Comparison of ENCODE assay signal across 1 cellular context in the genomic region with DNA sequence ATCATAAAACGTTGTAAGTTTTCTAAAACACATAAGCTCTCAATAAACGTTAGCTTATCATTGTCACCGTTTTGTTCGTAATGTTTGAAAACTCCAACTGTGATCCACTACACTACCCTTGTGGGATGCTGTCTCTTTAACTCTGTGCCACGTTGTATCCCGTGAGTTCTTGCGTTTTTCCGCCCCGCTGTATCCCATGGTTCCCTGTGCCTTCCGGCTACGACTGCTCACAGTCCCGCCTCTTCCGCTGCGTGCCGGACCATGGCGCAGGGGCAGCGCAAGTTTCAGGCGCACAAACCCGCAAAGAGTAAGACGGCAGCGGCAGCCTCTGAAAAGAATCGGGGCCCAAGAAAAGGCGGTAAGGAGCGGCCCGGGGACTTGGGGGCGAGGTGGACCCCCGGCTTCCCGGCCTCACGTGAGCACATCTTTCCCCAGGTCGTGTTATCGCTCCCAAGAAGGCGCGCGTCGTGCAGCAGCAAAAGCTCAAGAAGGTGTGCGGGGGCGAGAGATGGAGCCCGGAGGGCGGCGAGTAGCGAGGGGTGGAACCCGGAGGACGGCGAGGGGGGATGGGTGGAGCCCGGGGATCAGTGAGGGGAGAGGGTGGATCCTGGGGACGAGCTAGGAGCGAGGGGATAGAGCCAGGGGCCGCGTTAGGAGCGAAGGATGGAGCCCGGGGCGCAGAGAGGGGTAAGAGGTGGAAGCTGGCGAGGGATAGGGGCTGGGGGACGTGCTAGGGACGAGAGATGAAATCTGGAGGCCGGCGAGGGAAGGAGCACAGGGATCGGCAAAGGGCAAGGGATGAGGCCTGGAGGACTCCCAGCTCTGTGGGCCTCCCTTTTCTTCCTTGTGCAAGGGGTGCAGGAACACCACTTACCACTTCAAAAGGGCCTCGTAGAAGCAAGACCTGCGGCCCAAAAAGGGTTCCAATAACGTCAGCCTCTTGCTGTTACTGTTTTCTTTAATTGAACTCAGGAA.
TF ChIP-seq lines count a peak whose summit lies in the region.

Gene C19orf53 (plus strand): TSS at position 240 of the 975 bp plus-strand sequence. CDS start 22 bp downstream, at position 262.

TF ChIP-seq in GM12878, 131 proteins besides CTCF, POLR2A, EP300 and RAD21 (continued from another document and continues in another):
- TF ChIP-seq ZBED1 (IDR thresholded peaks at IDR 0.05; ENCODE audit: borderline replicate concordance) (peak; percentile 70; the same call in 1 of the 2 replicates), ZNF384 (IDR thresholded peaks at IDR 0.05; ENCODE audit: borderline replicate concordance, low read depth, low read length) (no peak), PML (IDR thresholded peaks at IDR 0.05; ENCODE audit: low read length) (peak; percentile 96), SIX5 (IDR thresholded peaks at IDR 0.05; ENCODE audit: low read depth, low read length, severe bottlenecking) (peak; percentile 96), SP1 (IDR thresholded peaks at IDR 0.05; ENCODE audit: low read depth, low read length) (peak; percentile 91), ZNF622 (IDR thresholded peaks at IDR 0.05) (no peak), POLR2AphosphoS5 (IDR thresholded peaks at IDR 0.05; ENCODE audit: low read length) (peak; percentile 90), CREM (IDR thresholded peaks at IDR 0.05; ENCODE audit: low read depth) (peak; percentile 95), YY1 (IDR thresholded peaks at IDR 0.05; ENCODE audit: low read depth, low read length) (peak; percentile 95), KDM1A (IDR thresholded peaks at IDR 0.05; ENCODE audit: borderline replicate concordance) (no peak), RAD51 (IDR thresholded peaks at IDR 0.05) (peak; percentile 44), TAF1 (IDR thresholded peaks at IDR 0.05; ENCODE audit: borderline replicate concordance, low read depth, low read length) (peak; percentile 89; the same call in 1 of the 2 replicates), CHD1 (IDR thresholded peaks at IDR 0.05; ENCODE audit: low read depth, low read length) (no peak), CBFB (IDR thresholded peaks at IDR 0.05; ENCODE audit: low read depth) (peak; percentile 80), TCF12 (IDR thresholded peaks at IDR 0.05; ENCODE audit: low read depth, low read length) (peak; percentile 35; the same call in 1 of the 2 replicates), TBL1XR1 (IDR thresholded peaks at IDR 0.05; ENCODE audit: low read depth, low read length) (0 out of 2 replicates have a peak, but pooled peaks have one; percentile 48), SREBF2 (IDR thresholded peaks at IDR 0.05; ENCODE audit: low read length) (no peak; the same call in 1 of the 2 replicates), IKZF2 (IDR thresholded peaks at IDR 0.05) (peak; percentile 32 to 40; a peak in 1 of 4 replicates), NR2C2 (IDR thresholded peaks at IDR 0.05; ENCODE audit: borderline replicate concordance, control insufficient read depth, insufficient read length, low read depth) (no peak), RFX5 (IDR thresholded peaks at IDR 0.05; ENCODE audit: low read depth, low read length) (no peak), ZSCAN29 (IDR thresholded peaks at IDR 0.05) (no peak), ZNF207 (IDR thresholded peaks at IDR 0.05; ENCODE audit: borderline replicate concordance) (peak; percentile 93; the same call in 1 of the 2 replicates), PBX3 (IDR thresholded peaks at IDR 0.05; ENCODE audit: insufficient replicate concordance, low read depth, low read length) (no peak), ETV6 (conservative IDR thresholded peaks at IDR 0.05 in 1 of 2, IDR thresholded peaks at IDR 0.05 in 1 of 2; ENCODE audit: borderline replicate concordance in 1 of 2, low read depth in 1 of 2) (no peak), CHD4 (IDR thresholded peaks at IDR 0.05) (no peak), ESRRA (IDR thresholded peaks at IDR 0.05; ENCODE audit: low read length) (no peak), CREB1 (IDR thresholded peaks at IDR 0.05; ENCODE audit: low read depth) (peak; percentile 94), SMAD1 (IDR thresholded peaks at IDR 0.05; ENCODE audit: low read depth, partially characterized antibody) (peak; percentile 59), TCF3 (IDR thresholded peaks at IDR 0.05; ENCODE audit: borderline replicate concordance, insufficient read depth, low read depth, low read length) (no peak), RUNX3 (IDR thresholded peaks at IDR 0.05; ENCODE audit: low read length) (peak; percentile 68), LARP7 (IDR thresholded peaks at IDR 0.05) (peak; percentile 74; the same call in 1 of the 2 replicates), BMI1 (IDR thresholded peaks at IDR 0.05; ENCODE audit: borderline replicate concordance) (no peak), STAT1 (conservative IDR thresholded peaks at IDR 0.05) (peak; percentile 97), NBN (IDR thresholded peaks at IDR 0.05) (peak; percentile 91), TARDBP (IDR thresholded peaks at IDR 0.05; ENCODE audit: borderline replicate concordance) (peak; percentile 90), TCF7 (IDR thresholded peaks at IDR 0.05; ENCODE audit: borderline replicate concordance) (no peak), SPI1 (IDR thresholded peaks at IDR 0.05; ENCODE audit: borderline replicate concordance, insufficient read depth, low read depth, low read length) (peak; percentile 27; the same call in 1 of the 2 replicates), NFXL1 (IDR thresholded peaks at IDR 0.05; ENCODE audit: borderline replicate concordance) (peak; percentile 54; the same call in 1 of the 2 replicates), ZNF217 (IDR thresholded peaks at IDR 0.05) (no peak), ZZZ3 (IDR thresholded peaks at IDR 0.05; ENCODE audit: control insufficient read depth, insufficient read length, low read depth) (no peak), CEBPB (IDR thresholded peaks at IDR 0.05; ENCODE audit: borderline replicate concordance in 1 of 2, low read depth in 2 of 2, low read length in 2 of 2) (no peak), GATAD2B (conservative IDR thresholded peaks at IDR 0.05; ENCODE audit: low read depth) (0 out of 2 replicates have a peak, but pooled peaks have one; percentile 41)
- TF ChIP-seq, protein P1, sequence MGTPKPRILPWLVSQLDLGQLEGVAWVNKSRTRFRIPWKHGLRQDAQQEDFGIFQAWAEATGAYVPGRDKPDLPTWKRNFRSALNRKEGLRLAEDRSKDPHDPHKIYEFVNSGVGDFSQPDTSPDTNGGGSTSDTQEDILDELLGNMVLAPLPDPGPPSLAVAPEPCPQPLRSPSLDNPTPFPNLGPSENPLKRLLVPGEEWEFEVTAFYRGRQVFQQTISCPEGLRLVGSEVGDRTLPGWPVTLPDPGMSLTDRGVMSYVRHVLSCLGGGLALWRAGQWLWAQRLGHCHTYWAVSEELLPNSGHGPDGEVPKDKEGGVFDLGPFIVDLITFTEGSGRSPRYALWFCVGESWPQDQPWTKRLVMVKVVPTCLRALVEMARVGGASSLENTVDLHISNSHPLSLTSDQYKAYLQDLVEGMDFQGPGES (IDR thresholded peaks at IDR 0.05), result peak; percentile 9; the same call in 1 of the 2 replicates
- TF ChIP-seq, protein P2, sequence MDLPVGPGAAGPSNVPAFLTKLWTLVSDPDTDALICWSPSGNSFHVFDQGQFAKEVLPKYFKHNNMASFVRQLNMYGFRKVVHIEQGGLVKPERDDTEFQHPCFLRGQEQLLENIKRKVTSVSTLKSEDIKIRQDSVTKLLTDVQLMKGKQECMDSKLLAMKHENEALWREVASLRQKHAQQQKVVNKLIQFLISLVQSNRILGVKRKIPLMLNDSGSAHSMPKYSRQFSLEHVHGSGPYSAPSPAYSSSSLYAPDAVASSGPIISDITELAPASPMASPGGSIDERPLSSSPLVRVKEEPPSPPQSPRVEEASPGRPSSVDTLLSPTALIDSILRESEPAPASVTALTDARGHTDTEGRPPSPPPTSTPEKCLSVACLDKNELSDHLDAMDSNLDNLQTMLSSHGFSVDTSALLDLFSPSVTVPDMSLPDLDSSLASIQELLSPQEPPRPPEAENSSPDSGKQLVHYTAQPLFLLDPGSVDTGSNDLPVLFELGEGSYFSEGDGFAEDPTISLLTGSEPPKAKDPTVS (IDR thresholded peaks at IDR 0.05; ENCODE audit: low read depth, low read length), result no peak
- TF ChIP-seq, protein P3, sequence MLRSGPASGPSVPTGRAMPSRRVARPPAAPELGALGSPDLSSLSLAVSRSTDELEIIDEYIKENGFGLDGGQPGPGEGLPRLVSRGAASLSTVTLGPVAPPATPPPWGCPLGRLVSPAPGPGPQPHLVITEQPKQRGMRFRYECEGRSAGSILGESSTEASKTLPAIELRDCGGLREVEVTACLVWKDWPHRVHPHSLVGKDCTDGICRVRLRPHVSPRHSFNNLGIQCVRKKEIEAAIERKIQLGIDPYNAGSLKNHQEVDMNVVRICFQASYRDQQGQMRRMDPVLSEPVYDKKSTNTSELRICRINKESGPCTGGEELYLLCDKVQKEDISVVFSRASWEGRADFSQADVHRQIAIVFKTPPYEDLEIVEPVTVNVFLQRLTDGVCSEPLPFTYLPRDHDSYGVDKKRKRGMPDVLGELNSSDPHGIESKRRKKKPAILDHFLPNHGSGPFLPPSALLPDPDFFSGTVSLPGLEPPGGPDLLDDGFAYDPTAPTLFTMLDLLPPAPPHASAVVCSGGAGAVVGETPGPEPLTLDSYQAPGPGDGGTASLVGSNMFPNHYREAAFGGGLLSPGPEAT (IDR thresholded peaks at IDR 0.05; ENCODE audit: low read depth), result peak; percentile 98
- TF ChIP-seq, protein P4, sequence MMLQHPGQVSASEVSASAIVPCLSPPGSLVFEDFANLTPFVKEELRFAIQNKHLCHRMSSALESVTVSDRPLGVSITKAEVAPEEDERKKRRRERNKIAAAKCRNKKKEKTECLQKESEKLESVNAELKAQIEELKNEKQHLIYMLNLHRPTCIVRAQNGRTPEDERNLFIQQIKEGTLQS (IDR thresholded peaks at IDR 0.05; ENCODE audit: borderline replicate concordance, extremely low read depth, low read depth, low read length), result 0 out of 2 replicates have a peak, but pooled peaks have one; percentile 27
- TF ChIP-seq, protein P5, sequence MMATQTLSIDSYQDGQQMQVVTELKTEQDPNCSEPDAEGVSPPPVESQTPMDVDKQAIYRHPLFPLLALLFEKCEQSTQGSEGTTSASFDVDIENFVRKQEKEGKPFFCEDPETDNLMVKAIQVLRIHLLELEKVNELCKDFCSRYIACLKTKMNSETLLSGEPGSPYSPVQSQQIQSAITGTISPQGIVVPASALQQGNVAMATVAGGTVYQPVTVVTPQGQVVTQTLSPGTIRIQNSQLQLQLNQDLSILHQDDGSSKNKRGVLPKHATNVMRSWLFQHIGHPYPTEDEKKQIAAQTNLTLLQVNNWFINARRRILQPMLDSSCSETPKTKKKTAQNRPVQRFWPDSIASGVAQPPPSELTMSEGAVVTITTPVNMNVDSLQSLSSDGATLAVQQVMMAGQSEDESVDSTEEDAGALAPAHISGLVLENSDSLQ (IDR thresholded peaks at IDR 0.05), result peak; percentile 60
- TF ChIP-seq, protein P6, sequence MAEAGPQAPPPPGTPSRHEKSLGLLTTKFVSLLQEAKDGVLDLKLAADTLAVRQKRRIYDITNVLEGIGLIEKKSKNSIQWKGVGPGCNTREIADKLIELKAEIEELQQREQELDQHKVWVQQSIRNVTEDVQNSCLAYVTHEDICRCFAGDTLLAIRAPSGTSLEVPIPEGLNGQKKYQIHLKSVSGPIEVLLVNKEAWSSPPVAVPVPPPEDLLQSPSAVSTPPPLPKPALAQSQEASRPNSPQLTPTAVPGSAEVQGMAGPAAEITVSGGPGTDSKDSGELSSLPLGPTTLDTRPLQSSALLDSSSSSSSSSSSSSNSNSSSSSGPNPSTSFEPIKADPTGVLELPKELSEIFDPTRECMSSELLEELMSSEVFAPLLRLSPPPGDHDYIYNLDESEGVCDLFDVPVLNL (IDR thresholded peaks at IDR 0.05; ENCODE audit: low read depth, low read length), result 0 out of 2 replicates have a peak, but pooled peaks have one; percentile 35
- TF ChIP-seq, protein P7, sequence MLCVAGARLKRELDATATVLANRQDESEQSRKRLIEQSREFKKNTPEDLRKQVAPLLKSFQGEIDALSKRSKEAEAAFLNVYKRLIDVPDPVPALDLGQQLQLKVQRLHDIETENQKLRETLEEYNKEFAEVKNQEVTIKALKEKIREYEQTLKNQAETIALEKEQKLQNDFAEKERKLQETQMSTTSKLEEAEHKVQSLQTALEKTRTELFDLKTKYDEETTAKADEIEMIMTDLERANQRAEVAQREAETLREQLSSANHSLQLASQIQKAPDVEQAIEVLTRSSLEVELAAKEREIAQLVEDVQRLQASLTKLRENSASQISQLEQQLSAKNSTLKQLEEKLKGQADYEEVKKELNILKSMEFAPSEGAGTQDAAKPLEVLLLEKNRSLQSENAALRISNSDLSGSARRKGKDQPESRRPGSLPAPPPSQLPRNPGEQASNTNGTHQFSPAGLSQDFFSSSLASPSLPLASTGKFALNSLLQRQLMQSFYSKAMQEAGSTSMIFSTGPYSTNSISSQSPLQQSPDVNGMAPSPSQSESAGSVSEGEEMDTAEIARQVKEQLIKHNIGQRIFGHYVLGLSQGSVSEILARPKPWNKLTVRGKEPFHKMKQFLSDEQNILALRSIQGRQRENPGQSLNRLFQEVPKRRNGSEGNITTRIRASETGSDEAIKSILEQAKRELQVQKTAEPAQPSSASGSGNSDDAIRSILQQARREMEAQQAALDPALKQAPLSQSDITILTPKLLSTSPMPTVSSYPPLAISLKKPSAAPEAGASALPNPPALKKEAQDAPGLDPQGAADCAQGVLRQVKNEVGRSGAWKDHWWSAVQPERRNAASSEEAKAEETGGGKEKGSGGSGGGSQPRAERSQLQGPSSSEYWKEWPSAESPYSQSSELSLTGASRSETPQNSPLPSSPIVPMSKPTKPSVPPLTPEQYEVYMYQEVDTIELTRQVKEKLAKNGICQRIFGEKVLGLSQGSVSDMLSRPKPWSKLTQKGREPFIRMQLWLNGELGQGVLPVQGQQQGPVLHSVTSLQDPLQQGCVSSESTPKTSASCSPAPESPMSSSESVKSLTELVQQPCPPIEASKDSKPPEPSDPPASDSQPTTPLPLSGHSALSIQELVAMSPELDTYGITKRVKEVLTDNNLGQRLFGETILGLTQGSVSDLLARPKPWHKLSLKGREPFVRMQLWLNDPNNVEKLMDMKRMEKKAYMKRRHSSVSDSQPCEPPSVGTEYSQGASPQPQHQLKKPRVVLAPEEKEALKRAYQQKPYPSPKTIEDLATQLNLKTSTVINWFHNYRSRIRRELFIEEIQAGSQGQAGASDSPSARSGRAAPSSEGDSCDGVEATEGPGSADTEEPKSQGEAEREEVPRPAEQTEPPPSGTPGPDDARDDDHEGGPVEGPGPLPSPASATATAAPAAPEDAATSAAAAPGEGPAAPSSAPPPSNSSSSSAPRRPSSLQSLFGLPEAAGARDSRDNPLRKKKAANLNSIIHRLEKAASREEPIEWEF (IDR thresholded peaks at IDR 0.05; ENCODE audit: insufficient replicate concordance, low read depth, low read length), result no peak
